ENCODE assay signal across 7 cellular contexts in the genomic region with DNA sequence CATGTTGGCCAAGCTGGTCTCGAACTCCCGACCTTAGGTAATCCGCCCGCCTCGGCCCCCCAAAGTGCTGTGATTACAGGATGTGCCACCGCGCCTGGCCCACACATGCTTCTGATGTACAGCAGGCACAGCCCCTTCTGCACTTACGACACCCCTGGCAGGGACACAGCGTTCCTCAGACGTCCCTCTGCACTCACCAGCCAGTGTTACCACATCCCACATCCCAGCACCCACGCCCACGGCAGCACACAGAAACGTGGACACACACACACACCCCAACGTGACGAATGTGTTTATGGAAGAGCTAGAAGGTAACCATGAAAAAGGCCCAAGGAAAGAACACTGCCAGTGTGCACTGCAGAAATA. TPM values are rescaled to one million over a fixed set of nuclear protein-coding genes. Genes with fewer than 3 reads are reported as not detected.
DNase-seq lines count a peak whose midpoint lies in the region; FAIRE-seq and TF ChIP-seq lines count a peak whose summit lies in the region.

No MANE protein-coding gene starts in this region.

- H3K9me3 Mint-ChIP-seq in activated T-helper 1 cell treated with anti-CD3 and anti-CD28 coated beads, Interleukin-12 subunit alpha, Interleukin-12 subunit beta, Interleukin-2, Interleukin-4 antibody, amounts not matched to agents 30 ng/mL and 10 ng/mL and 1 ng/mL, durations not matched to agents 14 hours and 24 hours and 36 hours, result no peaks in the 10 kb centered on the region

- H3K4me1 ChIP-seq in iPS-18a (ENCODE audit: control insufficient read depth, low read depth, low read length) (no peaks in the 10 kb centered on the region), stomach smooth muscle (ENCODE audit: control insufficient read depth, insufficient read depth, low read length) (peaks cover 5% of the 10 kb centered on the region)

- H3K9me3 ChIP-seq in iPS-18a (ENCODE audit: control insufficient read depth, low read depth, low read length) (no peaks in the 10 kb centered on the region), stomach smooth muscle (ENCODE audit: control insufficient read depth in 2 of 2, low read length in 2 of 2) (no peaks in the 10 kb centered on the region)

- H3K36me3 ChIP-seq in iPS-18a (ENCODE audit: control insufficient read depth, low read depth, low read length) (no peaks in the 10 kb centered on the region), stomach smooth muscle (ENCODE audit: control insufficient read depth in 2 of 2, insufficient read depth in 2 of 2, low read length in 2 of 2) (peaks cover 0 to 2% of the 10 kb centered on the region in 2 donors)

- no peak overlapping the region; the same call in 1 of the 2 replicates for H3K27ac ChIP-seq in HL-60 (replicated peaks)
- no peak overlapping the region for H3K27ac ChIP-seq in iPS-18a (ENCODE audit: low read length)
- no peak overlapping the region for H3K27ac ChIP-seq in stomach smooth muscle (ENCODE audit: low read length)

- FAIRE-seq in D721Med (lab: Jason Lieb, UNC), result no peak

- peak overlapping the region; percentile 99 for H3K4me3 ChIP-seq in HL-60 (replicated peaks; ENCODE audit: insufficient read depth, low read length)
- peak overlapping the region; percentile 90 for H3K4me3 ChIP-seq in iPS-18a (ENCODE audit: low read length)
- peak overlapping the region; percentile 87 to 97 for H3K4me3 ChIP-seq in stomach smooth muscle (ENCODE audit: low read length in 2 of 2)

- peaks cover 17% of the 10 kb centered on the region for H3K4me1 Mint-ChIP-seq in activated T-helper 1 cell treated with anti-CD3 and anti-CD28 coated beads, Interleukin-12 subunit alpha, Interleukin-12 subunit beta, Interleukin-2, Interleukin-4 antibody, amounts not matched to agents 30 ng/mL and 10 ng/mL and 1 ng/mL, durations not matched to agents 14 hours and 24 hours and 36 hours (ENCODE audit: low read depth)

- H3K27me3 Mint-ChIP-seq in activated T-helper 1 cell treated with anti-CD3 and anti-CD28 coated beads, Interleukin-12 subunit alpha, Interleukin-12 subunit beta, Interleukin-2, Interleukin-4 antibody, amounts not matched to agents 30 ng/mL and 10 ng/mL and 1 ng/mL, durations not matched to agents 14 hours and 24 hours and 36 hours (ENCODE audit: insufficient read depth), result no peaks in the 10 kb centered on the region

- no peak overlapping the region for H3K27ac Mint-ChIP-seq in activated T-helper 1 cell treated with anti-CD3 and anti-CD28 coated beads, Interleukin-12 subunit alpha, Interleukin-12 subunit beta, Interleukin-2, Interleukin-4 antibody, amounts not matched to agents 30 ng/mL and 10 ng/mL and 1 ng/mL, durations not matched to agents 14 hours and 24 hours and 36 hours

- H3K27me3 ChIP-seq in HL-60 (ENCODE audit: insufficient read depth, poor library complexity, severe bottlenecking), result no peaks in the 10 kb centered on the region
- H3K27me3 ChIP-seq in iPS-18a (ENCODE audit: control insufficient read depth, insufficient read depth, low read length), result no peaks in the 10 kb centered on the region
- H3K27me3 ChIP-seq in stomach smooth muscle (ENCODE audit: control insufficient read depth in 1 of 2, insufficient read depth in 2 of 2, low read length in 2 of 2), result no peaks in the 10 kb centered on the region

- H3K36me3 Mint-ChIP-seq in activated T-helper 1 cell treated with anti-CD3 and anti-CD28 coated beads, Interleukin-12 subunit alpha, Interleukin-12 subunit beta, Interleukin-2, Interleukin-4 antibody, amounts not matched to agents 30 ng/mL and 10 ng/mL and 1 ng/mL, durations not matched to agents 14 hours and 24 hours and 36 hours (ENCODE audit: low read depth), result no peaks in the 10 kb centered on the region

- no peak overlapping the region for H3K9ac ChIP-seq in iPS-18a (ENCODE audit: low read length)
- no peak overlapping the region for H3K9ac ChIP-seq in stomach smooth muscle (ENCODE audit: low read length in 2 of 2)

- no peak for DNase-seq in HL-60 (ENCODE audit: low read depth in 1 of 2, low spot score in 1 of 2)
- no peak for DNase-seq in activated T-helper 1 cell treated with anti-CD3 and anti-CD28 coated beads, Interleukin-12 subunit alpha, Interleukin-12 subunit beta, Interleukin-2, Interleukin-4 antibody, amounts not matched to agents 30 ng/mL and 10 ng/mL and 1 ng/mL, durations not matched to agents 14 hours and 24 hours and 36 hours (ENCODE audit: low spot score)
- DNase-seq in HK-2 (ENCODE audit: unreplicated experiment), result no peak
- DNase-seq in NCI-H345 (lab: John Stamatoyannopoulos, UW), result no peak
- no peak for DNase-seq in D721Med (ENCODE audit: insufficient read length, low spot score)

- H3K4me3 Mint-ChIP-seq in activated T-helper 1 cell treated with anti-CD3 and anti-CD28 coated beads, Interleukin-12 subunit alpha, Interleukin-12 subunit beta, Interleukin-2, Interleukin-4 antibody, amounts not matched to agents 30 ng/mL and 10 ng/mL and 1 ng/mL, durations not matched to agents 14 hours and 24 hours and 36 hours, result peak overlapping the region; percentile 97

- no peak for TF ChIP-seq CTCF in HL-60 (IDR thresholded peaks at IDR 0.05; ENCODE audit: insufficient read depth, low read length)
- no peak for TF ChIP-seq CTCF in D721Med (IDR thresholded peaks at IDR 0.05; ENCODE audit: insufficient read depth, missing control alignments)

- intact Hi-C loops in activated T-helper 1 cell treated with anti-CD3 and anti-CD28 coated beads, Interleukin-12 subunit alpha, Interleukin-12 subunit beta, Interleukin-2, Interleukin-4 antibody, amounts not matched to agents 30 ng/mL and 10 ng/mL and 1 ng/mL, durations not matched to agents 14 hours and 24 hours and 36 hours (cut with micrococcal nuclease), result loop anchor here (1.0 to 5.0 kb wide), 4 partner anchors 14 to 268 kb away; no protein-coding TSS in a partner anchor

RNA-seq across cellular contexts. Expression of gene RPAP1, which starts 0.6 kb away (rescaled TPM):
- total RNA-seq in activated T-helper 1 cell treated with anti-CD3 and anti-CD28 coated beads, Interleukin-12 subunit alpha, Interleukin-12 subunit beta, Interleukin-2, Interleukin-4 antibody, amounts not matched to agents 30 ng/mL and 10 ng/mL and 1 ng/mL, durations not matched to agents 14 hours and 24 hours and 36 hours, result 52.4 and 58.1 TPM in 2 replicates

RNA-seq across cellular contexts. Expression of gene TYRO3, which starts 14.4 kb away (rescaled TPM):
- 2.6 and 3.0 TPM in 2 replicates for total RNA-seq in activated T-helper 1 cell treated with anti-CD3 and anti-CD28 coated beads, Interleukin-12 subunit alpha, Interleukin-12 subunit beta, Interleukin-2, Interleukin-4 antibody, amounts not matched to agents 30 ng/mL and 10 ng/mL and 1 ng/mL, durations not matched to agents 14 hours and 24 hours and 36 hours

RNA-seq across cellular contexts. Expression of gene LTK, which starts 31.0 kb away (rescaled TPM):
- 0.13 TPM in 1 of 2 replicates, not detected in the other for total RNA-seq in activated T-helper 1 cell treated with anti-CD3 and anti-CD28 coated beads, Interleukin-12 subunit alpha, Interleukin-12 subunit beta, Interleukin-2, Interleukin-4 antibody, amounts not matched to agents 30 ng/mL and 10 ng/mL and 1 ng/mL, durations not matched to agents 14 hours and 24 hours and 36 hours

RNA-seq across cellular contexts. Expression of gene ITPKA, which starts 51.0 kb away (rescaled TPM):
- total RNA-seq in activated T-helper 1 cell treated with anti-CD3 and anti-CD28 coated beads, Interleukin-12 subunit alpha, Interleukin-12 subunit beta, Interleukin-2, Interleukin-4 antibody, amounts not matched to agents 30 ng/mL and 10 ng/mL and 1 ng/mL, durations not matched to agents 14 hours and 24 hours and 36 hours, result 2.8 and 3.1 TPM in 2 replicates
